Comparison of ENCODE assay signal across 8 cellular contexts in the genomic region with DNA sequence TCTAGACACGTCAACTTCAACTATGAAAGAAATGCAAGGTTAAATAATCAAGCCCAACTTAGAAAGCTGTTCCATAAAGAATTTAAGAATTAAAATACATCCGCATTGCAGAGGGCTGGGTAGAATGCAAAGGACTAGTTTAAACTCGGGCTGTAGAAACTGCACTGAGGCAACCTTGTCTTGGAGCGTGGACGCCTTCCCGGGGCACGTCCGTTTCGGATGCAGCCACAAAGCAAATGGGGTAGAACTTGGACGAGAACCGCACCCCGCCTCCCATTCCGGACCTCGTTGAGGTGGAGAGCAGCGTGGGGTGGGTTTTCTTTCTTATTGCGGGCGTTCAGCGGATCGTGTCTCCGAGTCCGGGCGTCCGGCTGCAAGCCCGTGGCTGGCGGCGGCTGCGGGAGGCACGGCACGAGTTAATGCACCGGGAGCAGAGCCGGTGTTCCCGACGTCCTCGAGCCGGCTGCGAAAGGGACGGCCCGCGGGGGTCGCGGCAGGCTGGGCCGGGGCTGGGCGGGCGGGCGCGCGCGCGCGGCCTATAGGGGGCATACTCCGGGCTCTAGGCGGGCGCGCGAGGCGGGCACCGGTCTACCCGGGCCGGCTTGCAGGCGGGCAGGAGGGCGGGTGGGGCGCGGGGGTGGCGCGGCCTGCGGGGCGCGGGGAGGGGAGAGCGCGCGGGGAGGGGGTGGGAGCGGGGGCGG. TPM values are rescaled to one million over a fixed set of nuclear protein-coding genes. Genes with fewer than 3 reads are reported as not detected.
A peak's percentile ranks its signal among the peaks of the same experiment; 100 is the strongest.
DNase-seq lines count a peak whose midpoint lies in the region; ATAC-seq and TF ChIP-seq lines count a peak whose summit lies in the region.

No MANE protein-coding gene starts in this region.

- peak overlapping the region; percentile 96 for H3K27ac Mint-ChIP-seq in CD8-positive, alpha-beta T cell
- H3K27ac Mint-ChIP-seq in activated CD4-positive, alpha-beta T cell treated with anti-CD3 and anti-CD28 coated beads for 36 hours, result peak overlapping the region; percentile 99

- peak; percentile 25 to 75 (median 51) for DNase-seq in CD8-positive, alpha-beta T cell
- DNase-seq in M059J (ENCODE audit: low read depth), result peak; percentile 81
- peak; percentile 79 for DNase-seq in activated CD4-positive, alpha-beta T cell treated with anti-CD3 and anti-CD28 coated beads for 36 hours
- DNase-seq in coronary artery (ENCODE audit: low spot score), result peak; percentile 78
- peak; percentile 40 to 92 for DNase-seq in lower leg skin (ENCODE audit: low spot score in 2 of 2)
- DNase-seq in stimulated activated CD4-positive, alpha-beta T cell treated with anti-CD3 and anti-CD28 coated beads, Interleukin-4, amount 100 ng/mL, for 24 hours, result peak; percentile 53
- DNase-seq in NCI-H510A treated with DMSO at 0.1 percent for 48 hours (lab: John Stamatoyannopoulos, UW), result no peak

- H3K27ac ChIP-seq in CD8-positive, alpha-beta T cell (ENCODE audit: low read depth, low read length), result peak overlapping the region; percentile 83
- peak overlapping the region; percentile 87 to 99 for H3K27ac ChIP-seq in coronary artery

- no peaks in the 10 kb centered on the region for H3K27me3 ChIP-seq in CD8-positive, alpha-beta T cell (ENCODE audit: insufficient read depth, low read length)

- H3K4me3 Mint-ChIP-seq in CD8-positive, alpha-beta T cell, result peak overlapping the region; percentile 97
- peak overlapping the region; percentile 92 for H3K4me3 Mint-ChIP-seq in activated CD4-positive, alpha-beta T cell treated with anti-CD3 and anti-CD28 coated beads for 36 hours

- no peaks in the 10 kb centered on the region for H3K9me3 Mint-ChIP-seq in CD8-positive, alpha-beta T cell
- H3K9me3 Mint-ChIP-seq in activated CD4-positive, alpha-beta T cell treated with anti-CD3 and anti-CD28 coated beads for 36 hours (ENCODE audit: low read depth), result no peaks in the 10 kb centered on the region

- H3K4me1 ChIP-seq in CD8-positive, alpha-beta T cell (ENCODE audit: insufficient read depth, low read length), result peaks cover 28% of the 10 kb centered on the region

- H3K4me1 Mint-ChIP-seq in CD8-positive, alpha-beta T cell (ENCODE audit: low read depth), result peaks cover 49% of the 10 kb centered on the region
- peaks cover 45% of the 10 kb centered on the region for H3K4me1 Mint-ChIP-seq in activated CD4-positive, alpha-beta T cell treated with anti-CD3 and anti-CD28 coated beads for 36 hours

- intact Hi-C loops in CD8-positive, alpha-beta T cell (cut with DNase I, micrococcal nuclease), result loop anchor here (1.0 to 10.0 kb wide), 17 partner anchors 17 to 1673 kb away; partner anchors contain the start of genes SIRT5 (in 2 of the 2), ATXN1 (in 1 of the 2), DTNBP1 (in 1 of the 2) and MCUR1 (in 1 of the 2)
- intact Hi-C loops in activated CD4-positive, alpha-beta T cell treated with anti-CD3 and anti-CD28 coated beads for 36 hours (cut with DNase I, micrococcal nuclease), result loop anchor here (1.0 to 10.0 kb wide), 17 partner anchors 116 to 1631 kb away; partner anchors contain the start of genes CD83 (in 1 of the 2) and NOL7 (in 1 of the 2)
- intact Hi-C loops in lower leg skin (cut with DNase I; ENCODE audit: low total_unique reads), result no loop called here

- no peaks in the 10 kb centered on the region for H3K27me3 Mint-ChIP-seq in CD8-positive, alpha-beta T cell (ENCODE audit: low read depth)
- H3K27me3 Mint-ChIP-seq in activated CD4-positive, alpha-beta T cell treated with anti-CD3 and anti-CD28 coated beads for 36 hours, result no peaks in the 10 kb centered on the region

- TF ChIP-seq POLR2A in lower leg skin (IDR thresholded peaks at IDR 0.05), result no peak

- peaks cover 23% of the 10 kb centered on the region for H3K36me3 Mint-ChIP-seq in CD8-positive, alpha-beta T cell
- H3K36me3 Mint-ChIP-seq in activated CD4-positive, alpha-beta T cell treated with anti-CD3 and anti-CD28 coated beads for 36 hours (ENCODE audit: low read depth), result peaks cover 55% of the 10 kb centered on the region

- TF ChIP-seq CTCF in CD8-positive, alpha-beta T cell (IDR thresholded peaks at IDR 0.05), result peak; percentile 21
- TF ChIP-seq CTCF in coronary artery (IDR thresholded peaks at IDR 0.05) (peak; percentile 46), lower leg skin (IDR thresholded peaks at IDR 0.05) (no peak)

- no peaks in the 10 kb centered on the region for H3K36me3 ChIP-seq in CD8-positive, alpha-beta T cell (ENCODE audit: insufficient read depth, low read length)

- CTCF ChIA-PET in CD8-positive, alpha-beta T cell (lab: Charles Lee), result interaction anchor here (0.6 to 2.2 kb wide), 4 partner anchors 17 to 193 kb away, joined by 3 to 6 read pairs (median 3); no protein-coding TSS in a partner anchor
- CTCF ChIA-PET in activated CD4-positive, alpha-beta T cell treated with anti-CD3 and anti-CD28 coated beads for 36 hours (lab: Charles Lee), result no interaction called here

- peak overlapping the region; percentile 99 for H3K4me3 ChIP-seq in CD8-positive, alpha-beta T cell (ENCODE audit: low read depth, low read length)
- peak overlapping the region; percentile 86 for H3K4me3 ChIP-seq in coronary artery
- peak overlapping the region; percentile 59 for H3K4me3 ChIP-seq in lower leg skin (ENCODE audit: low read depth, poor library complexity, severe bottlenecking)

- POLR2A ChIA-PET in CD8-positive, alpha-beta T cell (lab: Charles Lee), result interaction anchor here (1.0 to 1.5 kb wide), 5 partner anchors 19 to 196 kb away, joined by 3 to 4 read pairs (median 4); no protein-coding TSS in a partner anchor
- POLR2A ChIA-PET in activated CD4-positive, alpha-beta T cell treated with anti-CD3 and anti-CD28 coated beads for 36 hours (lab: Charles Lee), result interaction anchor here (0.6 to 1.3 kb wide), 4 partner anchors 17 to 514 kb away, joined by 3 to 6 read pairs (median 4); no protein-coding TSS in a partner anchor

- 0% methylated on average over 16 to 23 of the region's 73 CpGs for WGBS in lower leg skin, 2 donors

- no peaks in the 10 kb centered on the region for H3K9me3 ChIP-seq in CD8-positive, alpha-beta T cell (ENCODE audit: low read length)

- peak; percentile 11 for ATAC-seq in CD8-positive, alpha-beta T cell
- peak; percentile 9 for ATAC-seq in GM21528 (IDR thresholded peaks at IDR 0.05; ENCODE audit: low FRiP score, unreplicated experiment)
- ATAC-seq in activated CD4-positive, alpha-beta T cell treated with anti-CD3 and anti-CD28 coated beads for 36 hours, result peak; percentile 8

RNA-seq across cellular contexts. Expression of gene JARID2, which starts 2.0 kb away (rescaled TPM):
- total RNA-seq in CD8-positive, alpha-beta T cell, result 10 to 100 TPM; 30.6 to 31.2 TPM
- total RNA-seq in M059J (2014; rRNA removed; shearing (Covaris generic)), result 9.0 and 17.6 TPM in 2 replicates
- total RNA-seq in activated CD4-positive, alpha-beta T cell treated with anti-CD3 and anti-CD28 coated beads for 36 hours, result 10 to 100 TPM; 43.0 to 48.6 TPM
- total RNA-seq in lower leg skin, result 10 to 100 TPM; 17.9 to 24.2 (median 21.6) TPM

Comparison
In these comparisons a context has a peak if more than half of its experiments do, and no peak if none do; other contexts are left out.
1. CTCF ChIP-seq: peak in CD8-positive, alpha-beta T cell (single experiment) and coronary artery (single experiment); none in lower leg skin (0 of 3).
2. Peak in every context shown above with its lines, with median percentiles within 50 percentile points of each other: ATAC-seq and H3K4me3 ChIP-seq.